Comparison of ENCODE assay signal across 8 cellular contexts in genomic region chr17:6913608-6914443, GRCh38.
DNase-seq lines count a peak whose midpoint lies in the region; ATAC-seq, FAIRE-seq and TF ChIP-seq lines count a peak whose summit lies in the region.

No MANE protein-coding gene starts in this region.

- peaks cover 50% of the 10 kb centered on the region for H3K27me3 Mint-ChIP-seq in osteocyte (ENCODE audit: unreplicated experiment)

- H3K27ac Mint-ChIP-seq in osteocyte (ENCODE audit: unreplicated experiment) = no peak overlapping the region

- H3K4me3 Mint-ChIP-seq in osteocyte (ENCODE audit: unreplicated experiment) = peak overlapping the region; percentile 36

- no peak overlapping the region for H3K4me3 ChIP-seq in BJ (ENCODE audit: low read depth, low read length)

- POLR2A ChIA-PET in BJ (lab: Charles Lee) = no interaction called here

- CTCF ChIA-PET in BJ (lab: Yijun Ruan, JAX) = interaction anchor here (0.6 to 4.9 kb wide), 32 partner anchors 11 to 1430 kb away, joined by 3 to 183 read pairs (median 5); partner anchors contain the start of genes ALOX12, ASGR1, BCL6B and RNASEK

- no peaks in the 10 kb centered on the region for H3K9me3 Mint-ChIP-seq in osteocyte (ENCODE audit: unreplicated experiment)

- DNase-seq in BJ (ENCODE audit: low read depth) (no peak), HTR-8/SVneo (ENCODE audit: insufficient read length, low spot score) (peak; percentile 81), SHP77 treated with DMSO at 0.1 percent for 48 hours (lab: John Stamatoyannopoulos, UW) (peak; percentile 62), frontal cortex (ENCODE audit: low spot score in 2 of 2) (peak; percentile 30 to 77), osteocyte (ENCODE audit: extremely low spot score, unreplicated experiment) (no peak), substantia nigra (lab: John Stamatoyannopoulos, UW) (peak in 38 of 49 donors; percentile 10 to 71 (median 39))
- peak; percentile 89 for DNase-seq in activated effector memory CD4-positive, alpha-beta T cell treated with anti-CD3 and anti-CD28 coated beads, Interleukin-2, amount 50 U/mL, for 16 hours

- TF ChIP-seq CTCF in BJ (IDR thresholded peaks at IDR 0.05; ENCODE audit: insufficient read depth, low read depth, low read length) (peak; percentile 80), osteocyte (IDR thresholded peaks at IDR 0.05) (peak; percentile 83)

- H3K27ac ChIP-seq in substantia nigra (ENCODE audit: low read depth, low read length, poor library complexity, severe bottlenecking) = no peak overlapping the region

- peaks cover 4% of the 10 kb centered on the region for H3K4me1 Mint-ChIP-seq in osteocyte (ENCODE audit: unreplicated experiment)

- FAIRE-seq in HTR-8/SVneo (lab: Jason Lieb, UNC) (peak; percentile 48), frontal cortex (lab: Jason Lieb, UNC) (no peak)

- ATAC-seq in HG02981 (IDR thresholded peaks at IDR 0.05; ENCODE audit: unreplicated experiment) = no peak

- H3K36me3 Mint-ChIP-seq in osteocyte (ENCODE audit: unreplicated experiment) = no peaks in the 10 kb centered on the region

- H3K27me3 ChIP-seq in BJ (ENCODE audit: control insufficient read depth, insufficient read depth, low read length) = peaks cover 9% of the 10 kb centered on the region

- H3K36me3 ChIP-seq in BJ (ENCODE audit: control insufficient read depth, insufficient read depth, low read length) = no peaks in the 10 kb centered on the region

Comparison
In these comparisons a context has a peak if more than half of its experiments do, and no peak if none do; other contexts are left out.
1. DNase-seq: peak in HTR-8/SVneo (single experiment), SHP77 treated with DMSO at 0.1 percent for 48 hours (single experiment), activated effector memory CD4-positive, alpha-beta T cell treated with anti-CD3 and anti-CD28 coated beads, Interleukin-2, amount 50 U/mL, for 16 hours (single experiment), frontal cortex (2 of 2) and substantia nigra (38 of 49); none in BJ (single experiment) and osteocyte (single experiment).